16 cellular contexts compared by ENCODE assay signal in the genomic region with DNA sequence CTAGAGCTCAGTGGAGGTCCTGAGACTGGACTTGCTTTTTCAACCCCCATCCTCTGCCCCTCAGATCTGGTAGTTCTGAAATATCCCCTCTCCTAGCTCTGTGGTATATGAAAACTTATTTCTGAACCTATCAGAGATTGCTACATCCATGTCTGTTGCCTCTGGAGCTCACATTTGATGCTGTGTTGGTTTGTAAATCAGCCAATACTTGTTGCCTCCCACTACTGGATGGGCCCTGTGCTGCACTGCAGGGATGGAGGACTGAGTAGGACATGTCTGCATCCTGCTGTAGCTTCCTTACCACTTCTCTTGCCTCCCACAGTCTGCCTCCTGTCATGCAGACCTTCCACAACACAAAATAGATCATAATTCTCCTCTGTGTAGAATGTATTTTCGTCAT. TPM values are rescaled to one million over a fixed set of nuclear protein-coding genes. Genes with fewer than 3 reads are reported as not detected.
DNase-seq lines count a peak whose midpoint lies in the region; TF ChIP-seq lines count a peak whose summit lies in the region.
"Had no signal": no experiment of that assay in that cellular context is flagged by ENCODE, and none has a peak within 500 bp of the region (broad histone marks: within the 10 kb centered on the region; RNA-seq: fewer than 3 reads in every experiment).

No MANE protein-coding gene starts in this region.

- H3K4me3 ChIP-seq in cardiac fibroblast (replicated peaks in 1 of 2; ENCODE audit: low read depth in 2 of 2, low read length in 2 of 2) (no peak overlapping the region), foreskin fibroblast (ENCODE audit: low read depth in 1 of 2, low read length in 2 of 2) (no peak overlapping the region), vagina (no peak overlapping the region)
- H3K4me3 ChIP-seq: GM23338 had no signal

- intact Hi-C loops in vagina (cut with DNase I): no loop called here

- TF ChIP-seq POLR2A in vagina (IDR thresholded peaks at IDR 0.05): no peak

- peaks cover 7% of the 10 kb centered on the region for H3K4me1 ChIP-seq in vagina

- no peaks in the 10 kb centered on the region for H3K9me3 ChIP-seq in vagina

- no peaks in the 10 kb centered on the region for H3K36me3 ChIP-seq in vagina

- peak overlapping the region; percentile 68 for H3K27ac ChIP-seq in vagina
- H3K27ac ChIP-seq: KMS-11 had no signal

- no peaks in the 10 kb centered on the region for H3K27me3 ChIP-seq in vagina

- DNase-seq in EL (peak; percentile 18), cardiac fibroblast (ENCODE audit: low read depth in 2 of 2) (peak; percentile 11 to 18), foreskin fibroblast (peak; percentile 51 to 69), vagina (ENCODE audit: extremely low spot score in 2 of 2) (no peak), NCI-H146 (lab: John Stamatoyannopoulos, UW) (no peak), NCI-H1092 treated with DMSO at 0.1 percent for 48 hours (lab: John Stamatoyannopoulos, UW) (no peak)
- DNase-seq in activated CD8-positive, alpha-beta memory T cell treated with anti-CD3 and anti-CD28 coated beads for 24 hours: no peak
- DNase-seq: COR-L47, DMS153, NCI-H1092, NCI-H187, NCI-H446 had no signal

- TF ChIP-seq CTCF in cardiac fibroblast (IDR thresholded peaks at IDR 0.05; ENCODE audit: low read depth, low read length): no peak
- TF ChIP-seq CTCF in foreskin fibroblast (IDR thresholded peaks at IDR 0.05; ENCODE audit: low read depth, low read length): no peak
- TF ChIP-seq CTCF in vagina (IDR thresholded peaks at IDR 0.05): no peak

RNA-seq across cellular contexts. Expression of gene OLFML1, which starts 5.2 kb away (rescaled TPM):
- 11.5 TPM for total RNA-seq in vagina
- total RNA-seq: GM23338, MCF 10A, PC-3 had no signal

RNA-seq across cellular contexts. Expression of gene PPFIBP2, which starts 23.3 kb away (rescaled TPM):
- total RNA-seq in vagina: 48.1 TPM

Comparison
In these comparisons a context has a peak if more than half of its experiments do, and no peak if none do; other contexts are left out.
1. DNase-seq: peak in EL (single experiment), cardiac fibroblast (2 of 2) and foreskin fibroblast (2 of 2); none in vagina (0 of 2), NCI-H146 (single experiment), NCI-H1092 treated with DMSO at 0.1 percent for 48 hours (single experiment) and activated CD8-positive, alpha-beta memory T cell treated with anti-CD3 and anti-CD28 coated beads for 24 hours (single experiment).